In genomic region chr5:142826741-142827492, GRCh38 we compare ENCODE assay signal across 8 cellular contexts. TPM values are rescaled to one million over a fixed set of nuclear protein-coding genes. Genes with fewer than 3 reads are reported as not detected.
DNase-seq lines count a peak whose midpoint lies in the region; ATAC-seq lines count a peak whose summit lies in the region.

No MANE protein-coding gene starts in this region.

- POLR2A ChIA-PET in naive thymus-derived CD4-positive, alpha-beta T cell (lab: Charles Lee) = interaction anchor here (0.6 kb wide), 1 partner anchor 1203 kb away, joined by 4 read pairs; no protein-coding TSS in a partner anchor

- DNase-seq in KBM-7 (peak; percentile 49), amniotic epithelial cell (ENCODE audit: low read depth) (peak; percentile 36), AG08396 (ENCODE audit: low spot score) (no peak), Ammon's horn (ENCODE audit: low spot score) (no peak), NCI-H82 treated with DMSO at 0.1 percent for 48 hours (lab: John Stamatoyannopoulos, UW; ENCODE audit: unreplicated experiment) (no peak)
- peak in 1 of 9 donors; percentile 33 for DNase-seq in naive thymus-derived CD4-positive, alpha-beta T cell

- peaks cover 0 to 4% (median 0%) of the 10 kb centered on the region in 5 donors for H3K36me3 Mint-ChIP-seq in naive thymus-derived CD4-positive, alpha-beta T cell

- no peaks in the 10 kb centered on the region for H3K9me3 Mint-ChIP-seq in naive thymus-derived CD4-positive, alpha-beta T cell

- no peaks in the 10 kb centered on the region for H3K27me3 ChIP-seq in naive thymus-derived CD4-positive, alpha-beta T cell (ENCODE audit: control insufficient read depth in 2 of 2, insufficient read depth in 2 of 2, low read length in 2 of 2)

- intact Hi-C loops in naive thymus-derived CD4-positive, alpha-beta T cell (cut with micrococcal nuclease) = loop anchor here (1.0 to 10.0 kb wide), 2 partner anchors 27 to 52 kb away; partner anchors contain the start of gene ARHGAP26 (in 1 of the 2)

- ATAC-seq in GM18868 (IDR thresholded peaks at IDR 0.05; ENCODE audit: unreplicated experiment) = peak; percentile 47
- ATAC-seq in naive thymus-derived CD4-positive, alpha-beta T cell = peak; percentile 64
- no peak for ATAC-seq in GM19035 (IDR thresholded peaks at IDR 0.05; ENCODE audit: unreplicated experiment)

- no peaks in the 10 kb centered on the region for H3K36me3 ChIP-seq in naive thymus-derived CD4-positive, alpha-beta T cell (ENCODE audit: control insufficient read depth in 2 of 3, insufficient read depth in 3 of 3, low read length in 3 of 3)

- in situ Hi-C loops in KBM-7 (cut with MboI; ENCODE audit: low pct_unique_long_range_greater_than_20kb, low sequenced_read_pairs) = no loop called here

- no peak overlapping the region for H3K27ac Mint-ChIP-seq in naive thymus-derived CD4-positive, alpha-beta T cell

- H3K9me3 ChIP-seq in naive thymus-derived CD4-positive, alpha-beta T cell (ENCODE audit: control insufficient read depth in 2 of 3, low read length in 3 of 3) = no peaks in the 10 kb centered on the region

- H3K4me1 ChIP-seq in naive thymus-derived CD4-positive, alpha-beta T cell (ENCODE audit: control insufficient read depth in 2 of 2, insufficient read depth in 2 of 2, low read length in 2 of 2) = peaks cover 0 to 33% of the 10 kb centered on the region in 2 donors

- no peaks in the 10 kb centered on the region for H3K27me3 Mint-ChIP-seq in naive thymus-derived CD4-positive, alpha-beta T cell

- no peak overlapping the region for H3K27ac ChIP-seq in naive thymus-derived CD4-positive, alpha-beta T cell (ENCODE audit: low read depth, low read length)

- CTCF ChIA-PET in naive thymus-derived CD4-positive, alpha-beta T cell (lab: Charles Lee) = interaction anchor here (0.5 to 1.1 kb wide), 3 partner anchors 26 to 239 kb away, joined by 3 read pairs; no protein-coding TSS in a partner anchor

- no peak overlapping the region for H3K4me3 ChIP-seq in naive thymus-derived CD4-positive, alpha-beta T cell (ENCODE audit: low read length)

- H3K4me3 Mint-ChIP-seq in naive thymus-derived CD4-positive, alpha-beta T cell = no peak overlapping the region

- peaks cover 25 to 81% (median 52%) of the 10 kb centered on the region in 7 donors for H3K4me1 Mint-ChIP-seq in naive thymus-derived CD4-positive, alpha-beta T cell

RNA-seq across cellular contexts. Expression of gene ARHGAP26, which starts 56.7 kb away (rescaled TPM):
- 100 to 1,000 TPM in 1 of 5 experiments, 10 to 100 TPM in 4; 20.1 to 123 (median 29.1) TPM for total RNA-seq in naive thymus-derived CD4-positive, alpha-beta T cell
- polyA plus RNA-seq in naive thymus-derived CD4-positive, alpha-beta T cell = 10 to 100 TPM; 10.5 to 12.9 TPM

Comparison
In these comparisons a context has a peak if more than half of its experiments do, and no peak if none do; other contexts are left out.
1. DNase-seq: peak in KBM-7 (single experiment) and amniotic epithelial cell (single experiment); none in AG08396 (single experiment), Ammon's horn (single experiment) and NCI-H82 treated with DMSO at 0.1 percent for 48 hours (single experiment).